1 cellular context compared by ENCODE assay signal in the genomic region with DNA sequence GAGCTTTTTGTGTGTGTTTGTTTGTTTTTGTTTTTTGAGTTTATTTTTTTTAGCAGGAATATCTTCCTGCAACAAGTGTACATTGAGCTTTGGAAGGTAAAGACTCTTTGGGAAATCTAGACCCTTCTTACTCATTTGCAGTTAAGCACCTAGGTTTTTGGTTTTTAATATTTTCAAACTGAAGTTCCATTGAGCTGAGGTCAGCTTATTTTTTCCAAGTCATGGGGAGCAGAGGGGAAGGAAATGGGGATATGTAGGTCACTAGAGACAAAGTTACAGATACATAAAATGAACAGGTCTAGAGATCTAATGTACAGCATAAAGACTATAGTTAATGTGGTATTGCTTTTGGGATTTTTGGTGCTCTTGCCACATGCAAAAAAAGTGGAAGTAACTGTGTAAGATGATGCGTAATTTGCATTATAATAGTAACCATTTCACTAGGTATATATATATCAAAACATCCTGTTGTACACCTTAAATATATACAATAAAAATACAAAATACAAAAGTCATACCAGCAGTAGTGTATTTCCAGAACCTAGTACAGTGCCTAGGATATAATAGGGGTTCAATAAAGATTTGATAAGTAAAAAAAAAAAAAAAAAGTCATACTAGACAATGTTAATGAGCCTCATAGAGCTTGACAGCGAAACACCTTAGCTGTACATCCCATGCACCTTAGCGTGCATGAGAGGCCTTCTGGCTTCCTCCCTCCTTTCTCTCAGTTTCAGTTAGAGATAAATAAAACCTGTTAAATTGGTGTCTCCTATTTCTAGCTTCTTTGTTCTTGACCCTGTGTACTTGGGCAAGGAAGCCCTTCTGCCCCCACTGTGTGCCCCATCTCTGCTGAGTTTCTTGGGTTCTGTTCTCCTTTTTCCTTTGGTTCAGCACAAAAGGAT.
A peak's percentile ranks its signal among the peaks of the same experiment; 100 is the strongest.
TF ChIP-seq lines count a peak whose summit lies in the region.

No MANE protein-coding gene starts in this region.

TF ChIP-seq in GM12878, 131 proteins besides CTCF, POLR2A, EP300 and RAD21 (continued from another document):
- TF ChIP-seq, protein P1, sequence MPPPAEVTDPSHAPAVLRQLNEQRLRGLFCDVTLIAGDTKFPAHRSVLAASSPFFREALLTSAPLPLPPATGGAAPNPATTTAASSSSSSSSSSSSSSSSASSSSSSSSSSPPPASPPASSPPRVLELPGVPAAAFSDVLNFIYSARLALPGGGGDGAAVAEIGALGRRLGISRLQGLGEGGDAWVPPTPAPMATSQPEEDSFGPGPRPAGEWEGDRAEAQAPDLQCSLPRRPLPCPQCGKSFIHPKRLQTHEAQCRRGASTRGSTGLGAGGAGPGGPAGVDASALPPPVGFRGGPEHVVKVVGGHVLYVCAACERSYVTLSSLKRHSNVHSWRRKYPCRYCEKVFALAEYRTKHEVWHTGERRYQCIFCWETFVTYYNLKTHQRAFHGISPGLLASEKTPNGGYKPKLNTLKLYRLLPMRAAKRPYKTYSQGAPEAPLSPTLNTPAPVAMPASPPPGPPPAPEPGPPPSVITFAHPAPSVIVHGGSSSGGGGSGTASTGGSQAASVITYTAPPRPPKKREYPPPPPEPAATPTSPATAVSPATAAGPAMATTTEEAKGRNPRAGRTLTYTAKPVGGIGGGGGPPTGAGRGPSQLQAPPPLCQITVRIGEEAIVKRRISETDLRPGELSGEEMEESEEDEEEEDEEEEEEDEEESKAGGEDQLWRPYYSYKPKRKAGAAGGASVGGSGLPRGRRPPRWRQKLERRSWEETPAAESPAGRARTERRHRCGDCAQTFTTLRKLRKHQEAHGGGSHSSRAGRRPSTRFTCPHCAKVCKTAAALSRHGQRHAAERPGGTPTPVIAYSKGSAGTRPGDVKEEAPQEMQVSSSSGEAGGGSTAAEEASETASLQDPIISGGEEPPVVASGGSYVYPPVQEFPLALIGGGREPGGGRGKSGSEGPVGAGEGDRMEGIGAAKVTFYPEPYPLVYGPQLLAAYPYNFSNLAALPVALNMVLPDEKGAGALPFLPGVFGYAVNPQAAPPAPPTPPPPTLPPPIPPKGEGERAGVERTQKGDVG (CRISPR knock-in tag; IDR thresholded peaks at IDR 0.05) = no peak
- TF ChIP-seq ETV6 (conservative IDR thresholded peaks at IDR 0.05 in 1 of 2, IDR thresholded peaks at IDR 0.05 in 1 of 2; ENCODE audit: borderline replicate concordance in 1 of 2, low read depth in 1 of 2) = no peak
- no peak for TF ChIP-seq SUZ12 (IDR thresholded peaks at IDR 0.05; ENCODE audit: unreplicated experiment)
- TF ChIP-seq MYB (IDR thresholded peaks at IDR 0.05; ENCODE audit: borderline replicate concordance, low read depth, low read length) = no peak
- TF ChIP-seq IKZF1 (conservative IDR thresholded peaks at IDR 0.05) = 0 out of 2 replicates have a peak, but pooled peaks have one; percentile 31
- no peak for TF ChIP-seq CREB1 (IDR thresholded peaks at IDR 0.05; ENCODE audit: low read depth)
